In genomic region chr2:127428057-127428814, GRCh38 we compare ENCODE assay signal across 26 cellular contexts. TPM values are rescaled to one million over a fixed set of nuclear protein-coding genes. Genes with fewer than 3 reads are reported as not detected.
"Had no signal": no experiment of that assay in that cellular context is flagged by ENCODE, and none has a peak within 500 bp of the region (broad histone marks: within the 10 kb centered on the region; RNA-seq: fewer than 3 reads in every experiment).

No MANE protein-coding gene starts in this region.

- H3K27ac Mint-ChIP-seq: activated CD4-positive, alpha-beta T cell treated with anti-CD3 and anti-CD28 coated beads, Interleukin-2, amount 10 ng/mL, durations not matched to agents 7 days and 5 days; activated CD8-positive, alpha-beta T cell treated with anti-CD3 and anti-CD28 coated beads for 36 hours; activated naive CD8-positive, alpha-beta T cell; activated T-cell treated with anti-CD3 and anti-CD28 coated beads, Interleukin-2, amount 50 U/mL, for 24 hours had no signal

- H3K9me3 ChIP-seq: SJCRH30, SK-N-SH had no signal

- H3K4me2 ChIP-seq: KMS-11, SK-N-SH had no signal

- ATAC-seq: activated CD8-positive, alpha-beta T cell treated with anti-CD3 and anti-CD28 coated beads for 36 hours had no signal

- H3K36me3 ChIP-seq: brain microvascular endothelial cell, cardiac muscle cell, SJCRH30 had no signal

- H3K4me3 Mint-ChIP-seq: activated CD4-positive, alpha-beta T cell treated with anti-CD3 and anti-CD28 coated beads, Interleukin-2, amount 10 ng/mL, durations not matched to agents 7 days and 5 days; activated CD8-positive, alpha-beta T cell treated with anti-CD3 and anti-CD28 coated beads for 36 hours; activated naive CD8-positive, alpha-beta T cell; activated T-cell treated with anti-CD3 and anti-CD28 coated beads, Interleukin-2, amount 50 U/mL, for 24 hours had no signal

- H3K4me3 ChIP-seq: cardiac muscle cell, SJCRH30 had no signal

- H3K27me3 ChIP-seq: SJCRH30 had no signal

- H3K27ac ChIP-seq: brain microvascular endothelial cell, cardiac muscle cell, KMS-11, SJCRH30, VCaP had no signal

- H3K36me3 Mint-ChIP-seq: activated naive CD8-positive, alpha-beta T cell had no signal

- H3K9ac ChIP-seq: KMS-11, SK-N-SH had no signal

- H3K9me3 Mint-ChIP-seq: activated CD4-positive, alpha-beta T cell treated with anti-CD3 and anti-CD28 coated beads, Interleukin-2, amount 10 ng/mL, durations not matched to agents 7 days and 5 days; activated CD8-positive, alpha-beta T cell treated with anti-CD3 and anti-CD28 coated beads for 36 hours; activated T-cell treated with anti-CD3 and anti-CD28 coated beads, Interleukin-2, amount 50 U/mL, for 24 hours had no signal

- DNase-seq: activated CD4-positive, alpha-beta T cell treated with anti-CD3 and anti-CD28 coated beads, Interleukin-2, amount 10 ng/mL, durations not matched to agents 7 days and 5 days; activated CD4-positive, CD25-positive, alpha-beta regulatory T cell; activated CD8-positive, alpha-beta T cell treated with anti-CD3 and anti-CD28 coated beads for 36 hours; activated effector memory CD4-positive, alpha-beta T cell treated with anti-CD3 and anti-CD28 coated beads, Interleukin-2, amount 50 U/mL, for 16 hours; activated naive CD4-positive, alpha-beta T cell treated with Interleukin-2 at 50 U/mL for 16 hours; activated T-cell treated with anti-CD3 and anti-CD28 coated beads, Interleukin-2, amount 50 U/mL, for 24 hours; brain microvascular endothelial cell; NCI-H1092; NCI-H1436; NCI-H1694 treated with DMSO at 0.1 percent for 48 hours; NCI-H2029 treated with DMSO at 0.1 percent for 48 hours; NCI-H345; NCI-H510A; NCI-H526 treated with DMSO at 0.1 percent for 48 hours; NCI-H82; Right ventricle myocardium superior; RPMI8226; SJCRH30; SK-N-SH; T-helper 1 cell had no signal

RNA-seq across cellular contexts. Expression of gene PROC, which starts 10.0 kb away (rescaled TPM):
- total RNA-seq: activated CD4-positive, alpha-beta T cell treated with anti-CD3 and anti-CD28 coated beads, Interleukin-2, amount 10 ng/mL, durations not matched to agents 7 days and 5 days; activated CD8-positive, alpha-beta T cell treated with anti-CD3 and anti-CD28 coated beads for 36 hours; cardiac muscle cell; MCF 10A; Right ventricle myocardium superior; SJCRH30; T-helper 2 cell treated with Interferon-gamma antibody and Interleukin-4, amounts not matched to agents 100 ng/mL and 5 ng/mL, for 36 hours had no signal
- polyA plus RNA-seq: cardiac muscle cell had no signal
